Comparison of ENCODE assay signal across 1 cellular context in genomic region chr2:197499594-197500502, GRCh38.
A peak's percentile ranks its signal among the peaks of the same experiment; 100 is the strongest.
TF ChIP-seq lines count a peak whose summit lies in the region.

TSS of gene HSPD1 (minus strand) at chr2:197499840. CDS start at chr2:197498848, 992 bp downstream.
TSS of gene HSPE1 (plus strand) at chr2:197500379. CDS start at chr2:197500437, 58 bp downstream.

TF ChIP-seq in K562, 482 proteins besides CTCF, POLR2A, EP300 and RAD21 (continued from another document and continues in another):
- TF ChIP-seq ZNF511 (CRISPR knock-in tag; IDR thresholded peaks at IDR 0.05): peak; percentile 76; the same call in 1 of the 2 replicates
- TF ChIP-seq ATF7 (IDR thresholded peaks at IDR 0.05): peak; percentile 91
- TF ChIP-seq SIN3A (IDR thresholded peaks at IDR 0.05; ENCODE audit: borderline replicate concordance in 2 of 2, control insufficient read depth in 1 of 2, low read depth in 2 of 2, low read length in 2 of 2): peak in 1 of 2 experiments; percentile 74; a peak in 2 of 4 replicates
- TF ChIP-seq ZNF780A (CRISPR knock-in tag; IDR thresholded peaks at IDR 0.05): no peak
- no peak for TF ChIP-seq CAMTA2 (CRISPR knock-in tag; conservative IDR thresholded peaks at IDR 0.05)
- TF ChIP-seq ZNF561 (CRISPR knock-in tag; conservative IDR thresholded peaks at IDR 0.05): no peak
- TF ChIP-seq ZNF639 (CRISPR knock-in tag; conservative IDR thresholded peaks at IDR 0.05 in 1 of 2, IDR thresholded peaks at IDR 0.05 in 1 of 2): peak in 1 of 2 experiments; percentile 87; a peak in 2 of 4 replicates
- peak; percentile 73 for TF ChIP-seq KDM5B (IDR thresholded peaks at IDR 0.05; ENCODE audit: insufficient replicate concordance, low read depth, low read length)
- TF ChIP-seq E2F1 (CRISPR knock-in tag; IDR thresholded peaks at IDR 0.05): peak; percentile 81
- TF ChIP-seq KLF13 (tag; IDR thresholded peaks at IDR 0.05; ENCODE audit: borderline replicate concordance, low read depth): peak; percentile 97
- no peak for TF ChIP-seq MEF2D (tag; conservative IDR thresholded peaks at IDR 0.05; ENCODE audit: low read depth)
- TF ChIP-seq ZSCAN32 (CRISPR knock-in tag; IDR thresholded peaks at IDR 0.05): no peak
- no peak for TF ChIP-seq ZNF165 (CRISPR knock-in tag; IDR thresholded peaks at IDR 0.05; ENCODE audit: borderline replicate concordance)
- TF ChIP-seq E4F1 (CRISPR knock-in tag; IDR thresholded peaks at IDR 0.05; ENCODE audit: borderline replicate concordance): no peak
- no peak for TF ChIP-seq NFIX (CRISPR knock-in tag; IDR thresholded peaks at IDR 0.05; ENCODE audit: low read depth)
- no peak; the same call in 1 of the 2 replicates for TF ChIP-seq ZNF609 (CRISPR knock-in tag; IDR thresholded peaks at IDR 0.05; ENCODE audit: borderline replicate concordance)
- TF ChIP-seq CTBP1 (IDR thresholded peaks at IDR 0.05; ENCODE audit: borderline replicate concordance): peak; percentile 72
- TF ChIP-seq ZHX1 (conservative IDR thresholded peaks at IDR 0.05; ENCODE audit: low read length): no peak
- no peak for TF ChIP-seq BRF1 (IDR thresholded peaks at IDR 0.05; ENCODE audit: borderline replicate concordance, extremely low read depth, insufficient read length)
- TF ChIP-seq MAX (CRISPR knock-in tag; IDR thresholded peaks at IDR 0.05): peak; percentile 89
- no peak for TF ChIP-seq OTX1 (CRISPR knock-in tag; IDR thresholded peaks at IDR 0.05)
- TF ChIP-seq ARID3A (IDR thresholded peaks at IDR 0.05; ENCODE audit: borderline replicate concordance, low read depth, low read length): no peak
- peak; percentile 91 for TF ChIP-seq NR2C2 (CRISPR knock-in tag; IDR thresholded peaks at IDR 0.05)
- peak; percentile 98 for TF ChIP-seq NR2C2 (tag; IDR thresholded peaks at IDR 0.05)
- peak in 2 of 3 experiments; percentile 4 to 56 for TF ChIP-seq YY1 (IDR thresholded peaks at IDR 0.05; ENCODE audit: borderline replicate concordance in 1 of 3, control insufficient read depth in 1 of 3, extremely low read depth in 1 of 3, insufficient read depth in 3 of 3, insufficient read length in 1 of 3, insufficient replicate concordance in 2 of 3, low read depth in 1 of 3, low read length in 2 of 3)
- TF ChIP-seq E2F4 (CRISPR knock-in tag; IDR thresholded peaks at IDR 0.05; ENCODE audit: low read depth): peak; percentile 56; the same call in 1 of the 2 replicates
- TF ChIP-seq ETV6 (IDR thresholded peaks at IDR 0.05; ENCODE audit: borderline replicate concordance in 1 of 2, low read depth in 2 of 2, low read length in 1 of 2): 0 out of 4 replicates have a peak, but pooled peaks of 1 of the 2 experiments have one; percentile 26
- peak; percentile 23; the same call in 1 of the 2 replicates for TF ChIP-seq ETV6 (CRISPR knock-in tag; IDR thresholded peaks at IDR 0.05; ENCODE audit: borderline replicate concordance)
- peak in 1 of 2 experiments; percentile 37; a peak in 1 of 4 replicates for TF ChIP-seq BCLAF1 (IDR thresholded peaks at IDR 0.05; ENCODE audit: borderline replicate concordance in 1 of 2, control insufficient read depth in 1 of 2, low read depth in 2 of 2, low read length in 1 of 2)
